In the genomic region with DNA sequence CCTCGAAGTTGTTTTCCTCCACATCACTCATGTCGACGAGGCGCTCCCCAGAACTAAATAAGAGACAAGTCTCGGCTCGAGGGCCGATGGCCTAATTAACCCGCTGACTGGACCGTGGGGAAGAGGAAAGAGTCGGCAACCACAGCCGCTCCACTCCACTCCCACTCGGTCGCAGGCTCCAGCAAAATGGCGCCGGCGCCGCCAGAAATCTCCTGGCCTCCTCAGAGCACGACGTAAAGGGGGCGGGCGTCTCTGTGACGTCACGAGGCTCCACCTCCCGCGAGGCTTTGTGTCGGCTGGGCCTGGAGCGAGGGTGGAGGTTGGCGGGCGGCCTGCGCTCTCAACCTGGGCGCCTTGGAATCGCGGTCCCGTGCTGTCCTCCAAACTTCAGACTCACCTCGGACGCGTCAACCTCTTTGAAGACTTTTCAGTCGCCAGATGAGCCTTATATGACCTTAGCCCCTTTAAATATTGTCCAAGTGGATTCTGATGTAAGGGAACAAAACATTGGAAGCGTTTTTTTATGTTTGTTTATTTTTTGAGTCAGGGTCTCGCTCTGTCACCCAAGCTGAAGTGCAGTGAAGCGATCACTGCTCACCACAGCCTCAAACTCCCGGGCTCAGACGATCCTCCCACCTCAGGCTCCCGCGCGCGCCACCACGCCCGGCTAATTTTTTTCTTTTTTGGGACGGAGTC, we compare ENCODE assay signal across 1 cellular context.
TF ChIP-seq lines count a peak whose summit lies in the region.

A gene (minus strand): TSS at position 188 of the 696 bp plus-strand sequence. CDS start 157 bp downstream, at position 31.

TF ChIP-seq in K562, 482 proteins besides CTCF, POLR2A, EP300 and RAD21 (continued from another document and continues in another):
- TF ChIP-seq NR2C1 (IDR thresholded peaks at IDR 0.05): no peak
- no peak for TF ChIP-seq NR2C1 (tag; IDR thresholded peaks at IDR 0.05)
- TF ChIP-seq, protein P1, sequence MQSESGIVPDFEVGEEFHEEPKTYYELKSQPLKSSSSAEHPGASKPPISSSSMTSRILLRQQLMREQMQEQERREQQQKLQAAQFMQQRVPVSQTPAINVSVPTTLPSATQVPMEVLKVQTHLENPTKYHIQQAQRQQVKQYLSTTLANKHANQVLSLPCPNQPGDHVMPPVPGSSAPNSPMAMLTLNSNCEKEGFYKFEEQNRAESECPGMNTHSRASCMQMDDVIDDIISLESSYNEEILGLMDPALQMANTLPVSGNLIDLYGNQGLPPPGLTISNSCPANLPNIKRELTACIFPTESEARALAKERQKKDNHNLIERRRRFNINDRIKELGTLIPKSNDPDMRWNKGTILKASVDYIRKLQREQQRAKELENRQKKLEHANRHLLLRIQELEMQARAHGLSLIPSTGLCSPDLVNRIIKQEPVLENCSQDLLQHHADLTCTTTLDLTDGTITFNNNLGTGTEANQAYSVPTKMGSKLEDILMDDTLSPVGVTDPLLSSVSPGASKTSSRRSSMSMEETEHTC (IDR thresholded peaks at IDR 0.05): no peak
- TF ChIP-seq PHB (CRISPR knock-in tag; IDR thresholded peaks at IDR 0.05): no peak
- TF ChIP-seq PHTF2 (CRISPR knock-in tag; IDR thresholded peaks at IDR 0.05): no peak
- no peak for TF ChIP-seq ETS2 (tag; IDR thresholded peaks at IDR 0.05; ENCODE audit: borderline replicate concordance, poor library complexity, severe bottlenecking)
- no peak for TF ChIP-seq PPARD (CRISPR knock-in tag; IDR thresholded peaks at IDR 0.05)
- TF ChIP-seq, protein P2, sequence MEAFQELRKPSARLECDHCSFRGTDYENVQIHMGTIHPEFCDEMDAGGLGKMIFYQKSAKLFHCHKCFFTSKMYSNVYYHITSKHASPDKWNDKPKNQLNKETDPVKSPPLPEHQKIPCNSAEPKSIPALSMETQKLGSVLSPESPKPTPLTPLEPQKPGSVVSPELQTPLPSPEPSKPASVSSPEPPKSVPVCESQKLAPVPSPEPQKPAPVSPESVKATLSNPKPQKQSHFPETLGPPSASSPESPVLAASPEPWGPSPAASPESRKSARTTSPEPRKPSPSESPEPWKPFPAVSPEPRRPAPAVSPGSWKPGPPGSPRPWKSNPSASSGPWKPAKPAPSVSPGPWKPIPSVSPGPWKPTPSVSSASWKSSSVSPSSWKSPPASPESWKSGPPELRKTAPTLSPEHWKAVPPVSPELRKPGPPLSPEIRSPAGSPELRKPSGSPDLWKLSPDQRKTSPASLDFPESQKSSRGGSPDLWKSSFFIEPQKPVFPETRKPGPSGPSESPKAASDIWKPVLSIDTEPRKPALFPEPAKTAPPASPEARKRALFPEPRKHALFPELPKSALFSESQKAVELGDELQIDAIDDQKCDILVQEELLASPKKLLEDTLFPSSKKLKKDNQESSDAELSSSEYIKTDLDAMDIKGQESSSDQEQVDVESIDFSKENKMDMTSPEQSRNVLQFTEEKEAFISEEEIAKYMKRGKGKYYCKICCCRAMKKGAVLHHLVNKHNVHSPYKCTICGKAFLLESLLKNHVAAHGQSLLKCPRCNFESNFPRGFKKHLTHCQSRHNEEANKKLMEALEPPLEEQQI (IDR thresholded peaks at IDR 0.05): no peak
- TF ChIP-seq ESRRB (CRISPR knock-in tag; IDR thresholded peaks at IDR 0.05; ENCODE audit: borderline replicate concordance): no peak
- peak; percentile 72; the same call in 1 of the 2 replicates for TF ChIP-seq ZNF212 (CRISPR knock-in tag; IDR thresholded peaks at IDR 0.05)
- TF ChIP-seq HNRNPL (IDR thresholded peaks at IDR 0.05; ENCODE audit: low read depth, low read length): no peak
- peak; percentile 95 for TF ChIP-seq TAF9B (IDR thresholded peaks at IDR 0.05; ENCODE audit: partially characterized antibody)
- TF ChIP-seq NUFIP1 (IDR thresholded peaks at IDR 0.05; ENCODE audit: partially characterized antibody): no peak
- peak; percentile 86; the same call in 1 of the 2 replicates for TF ChIP-seq POLR2AphosphoS2 (IDR thresholded peaks at IDR 0.05; ENCODE audit: low read length)
- TF ChIP-seq ZNF232 (CRISPR knock-in tag; IDR thresholded peaks at IDR 0.05): no peak
- TF ChIP-seq GABPB1 (CRISPR knock-in tag; IDR thresholded peaks at IDR 0.05): no peak; the same call in 1 of the 2 replicates
- TF ChIP-seq PTRF (tag; IDR thresholded peaks at IDR 0.05): no peak
- TF ChIP-seq MXI1 (IDR thresholded peaks at IDR 0.05; ENCODE audit: low read depth, low read length): no peak; the same call in 1 of the 2 replicates
- no peak for TF ChIP-seq HMG20B (CRISPR knock-in tag; IDR thresholded peaks at IDR 0.05)
- TF ChIP-seq PRPF4 (IDR thresholded peaks at IDR 0.05; ENCODE audit: insufficient read depth, low read depth, low read length, poor library complexity, severe bottlenecking): peak; percentile 70
- no peak for TF ChIP-seq PTTG1 (tag; IDR thresholded peaks at IDR 0.05; ENCODE audit: low read depth)
- TF ChIP-seq CXXC5 (CRISPR knock-in tag; IDR thresholded peaks at IDR 0.05): peak; percentile 66
- no peak for TF ChIP-seq ZNF561 (CRISPR knock-in tag; conservative IDR thresholded peaks at IDR 0.05)
- TF ChIP-seq, protein P3, sequence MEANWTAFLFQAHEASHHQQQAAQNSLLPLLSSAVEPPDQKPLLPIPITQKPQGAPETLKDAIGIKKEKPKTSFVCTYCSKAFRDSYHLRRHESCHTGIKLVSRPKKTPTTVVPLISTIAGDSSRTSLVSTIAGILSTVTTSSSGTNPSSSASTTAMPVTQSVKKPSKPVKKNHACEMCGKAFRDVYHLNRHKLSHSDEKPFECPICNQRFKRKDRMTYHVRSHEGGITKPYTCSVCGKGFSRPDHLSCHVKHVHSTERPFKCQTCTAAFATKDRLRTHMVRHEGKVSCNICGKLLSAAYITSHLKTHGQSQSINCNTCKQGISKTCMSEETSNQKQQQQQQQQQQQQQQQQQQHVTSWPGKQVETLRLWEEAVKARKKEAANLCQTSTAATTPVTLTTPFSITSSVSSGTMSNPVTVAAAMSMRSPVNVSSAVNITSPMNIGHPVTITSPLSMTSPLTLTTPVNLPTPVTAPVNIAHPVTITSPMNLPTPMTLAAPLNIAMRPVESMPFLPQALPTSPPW (CRISPR knock-in tag; IDR thresholded peaks at IDR 0.05): peak; percentile 39
- no peak for TF ChIP-seq DDX20 (tag; IDR thresholded peaks at IDR 0.05; ENCODE audit: low read depth)
- TF ChIP-seq ZNF431 (CRISPR knock-in tag; IDR thresholded peaks at IDR 0.05): peak; percentile 40; the same call in 1 of the 2 replicates
- TF ChIP-seq, protein P4, sequence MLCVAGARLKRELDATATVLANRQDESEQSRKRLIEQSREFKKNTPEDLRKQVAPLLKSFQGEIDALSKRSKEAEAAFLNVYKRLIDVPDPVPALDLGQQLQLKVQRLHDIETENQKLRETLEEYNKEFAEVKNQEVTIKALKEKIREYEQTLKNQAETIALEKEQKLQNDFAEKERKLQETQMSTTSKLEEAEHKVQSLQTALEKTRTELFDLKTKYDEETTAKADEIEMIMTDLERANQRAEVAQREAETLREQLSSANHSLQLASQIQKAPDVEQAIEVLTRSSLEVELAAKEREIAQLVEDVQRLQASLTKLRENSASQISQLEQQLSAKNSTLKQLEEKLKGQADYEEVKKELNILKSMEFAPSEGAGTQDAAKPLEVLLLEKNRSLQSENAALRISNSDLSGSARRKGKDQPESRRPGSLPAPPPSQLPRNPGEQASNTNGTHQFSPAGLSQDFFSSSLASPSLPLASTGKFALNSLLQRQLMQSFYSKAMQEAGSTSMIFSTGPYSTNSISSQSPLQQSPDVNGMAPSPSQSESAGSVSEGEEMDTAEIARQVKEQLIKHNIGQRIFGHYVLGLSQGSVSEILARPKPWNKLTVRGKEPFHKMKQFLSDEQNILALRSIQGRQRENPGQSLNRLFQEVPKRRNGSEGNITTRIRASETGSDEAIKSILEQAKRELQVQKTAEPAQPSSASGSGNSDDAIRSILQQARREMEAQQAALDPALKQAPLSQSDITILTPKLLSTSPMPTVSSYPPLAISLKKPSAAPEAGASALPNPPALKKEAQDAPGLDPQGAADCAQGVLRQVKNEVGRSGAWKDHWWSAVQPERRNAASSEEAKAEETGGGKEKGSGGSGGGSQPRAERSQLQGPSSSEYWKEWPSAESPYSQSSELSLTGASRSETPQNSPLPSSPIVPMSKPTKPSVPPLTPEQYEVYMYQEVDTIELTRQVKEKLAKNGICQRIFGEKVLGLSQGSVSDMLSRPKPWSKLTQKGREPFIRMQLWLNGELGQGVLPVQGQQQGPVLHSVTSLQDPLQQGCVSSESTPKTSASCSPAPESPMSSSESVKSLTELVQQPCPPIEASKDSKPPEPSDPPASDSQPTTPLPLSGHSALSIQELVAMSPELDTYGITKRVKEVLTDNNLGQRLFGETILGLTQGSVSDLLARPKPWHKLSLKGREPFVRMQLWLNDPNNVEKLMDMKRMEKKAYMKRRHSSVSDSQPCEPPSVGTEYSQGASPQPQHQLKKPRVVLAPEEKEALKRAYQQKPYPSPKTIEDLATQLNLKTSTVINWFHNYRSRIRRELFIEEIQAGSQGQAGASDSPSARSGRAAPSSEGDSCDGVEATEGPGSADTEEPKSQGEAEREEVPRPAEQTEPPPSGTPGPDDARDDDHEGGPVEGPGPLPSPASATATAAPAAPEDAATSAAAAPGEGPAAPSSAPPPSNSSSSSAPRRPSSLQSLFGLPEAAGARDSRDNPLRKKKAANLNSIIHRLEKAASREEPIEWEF (CRISPR knock-in tag; IDR thresholded peaks at IDR 0.05): no peak
- TF ChIP-seq, protein P5, sequence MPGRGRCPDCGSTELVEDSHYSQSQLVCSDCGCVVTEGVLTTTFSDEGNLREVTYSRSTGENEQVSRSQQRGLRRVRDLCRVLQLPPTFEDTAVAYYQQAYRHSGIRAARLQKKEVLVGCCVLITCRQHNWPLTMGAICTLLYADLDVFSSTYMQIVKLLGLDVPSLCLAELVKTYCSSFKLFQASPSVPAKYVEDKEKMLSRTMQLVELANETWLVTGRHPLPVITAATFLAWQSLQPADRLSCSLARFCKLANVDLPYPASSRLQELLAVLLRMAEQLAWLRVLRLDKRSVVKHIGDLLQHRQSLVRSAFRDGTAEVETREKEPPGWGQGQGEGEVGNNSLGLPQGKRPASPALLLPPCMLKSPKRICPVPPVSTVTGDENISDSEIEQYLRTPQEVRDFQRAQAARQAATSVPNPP (IDR thresholded peaks at IDR 0.05; ENCODE audit: borderline replicate concordance, insufficient read depth, insufficient read length): no peak
- TF ChIP-seq MAFF (IDR thresholded peaks at IDR 0.05; ENCODE audit: low read length): no peak
- no peak for TF ChIP-seq ZNF311 (CRISPR knock-in tag; IDR thresholded peaks at IDR 0.05)
- TF ChIP-seq ZNF282 (CRISPR knock-in tag; IDR thresholded peaks at IDR 0.05): no peak
- no peak for TF ChIP-seq MCM5 (IDR thresholded peaks at IDR 0.05; ENCODE audit: low read depth)
- TF ChIP-seq HMGN3 (IDR thresholded peaks at IDR 0.05; ENCODE audit: borderline replicate concordance, extremely low read depth, insufficient read length, low read depth, low read length): peak; percentile 71
- TF ChIP-seq ZKSCAN8 (CRISPR knock-in tag; IDR thresholded peaks at IDR 0.05): peak; percentile 60; the same call in 1 of the 2 replicates
- TF ChIP-seq, protein P6, sequence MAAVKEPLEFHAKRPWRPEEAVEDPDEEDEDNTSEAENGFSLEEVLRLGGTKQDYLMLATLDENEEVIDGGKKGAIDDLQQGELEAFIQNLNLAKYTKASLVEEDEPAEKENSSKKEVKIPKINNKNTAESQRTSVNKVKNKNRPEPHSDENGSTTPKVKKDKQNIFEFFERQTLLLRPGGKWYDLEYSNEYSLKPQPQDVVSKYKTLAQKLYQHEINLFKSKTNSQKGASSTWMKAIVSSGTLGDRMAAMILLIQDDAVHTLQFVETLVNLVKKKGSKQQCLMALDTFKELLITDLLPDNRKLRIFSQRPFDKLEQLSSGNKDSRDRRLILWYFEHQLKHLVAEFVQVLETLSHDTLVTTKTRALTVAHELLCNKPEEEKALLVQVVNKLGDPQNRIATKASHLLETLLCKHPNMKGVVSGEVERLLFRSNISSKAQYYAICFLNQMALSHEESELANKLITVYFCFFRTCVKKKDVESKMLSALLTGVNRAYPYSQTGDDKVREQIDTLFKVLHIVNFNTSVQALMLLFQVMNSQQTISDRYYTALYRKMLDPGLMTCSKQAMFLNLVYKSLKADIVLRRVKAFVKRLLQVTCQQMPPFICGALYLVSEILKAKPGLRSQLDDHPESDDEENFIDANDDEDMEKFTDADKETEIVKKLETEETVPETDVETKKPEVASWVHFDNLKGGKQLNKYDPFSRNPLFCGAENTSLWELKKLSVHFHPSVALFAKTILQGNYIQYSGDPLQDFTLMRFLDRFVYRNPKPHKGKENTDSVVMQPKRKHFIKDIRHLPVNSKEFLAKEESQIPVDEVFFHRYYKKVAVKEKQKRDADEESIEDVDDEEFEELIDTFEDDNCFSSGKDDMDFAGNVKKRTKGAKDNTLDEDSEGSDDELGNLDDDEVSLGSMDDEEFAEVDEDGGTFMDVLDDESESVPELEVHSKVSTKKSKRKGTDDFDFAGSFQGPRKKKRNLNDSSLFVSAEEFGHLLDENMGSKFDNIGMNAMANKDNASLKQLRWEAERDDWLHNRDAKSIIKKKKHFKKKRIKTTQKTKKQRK (IDR thresholded peaks at IDR 0.05; ENCODE audit: borderline replicate concordance, low read depth, low read length): no peak
- TF ChIP-seq, protein P7, sequence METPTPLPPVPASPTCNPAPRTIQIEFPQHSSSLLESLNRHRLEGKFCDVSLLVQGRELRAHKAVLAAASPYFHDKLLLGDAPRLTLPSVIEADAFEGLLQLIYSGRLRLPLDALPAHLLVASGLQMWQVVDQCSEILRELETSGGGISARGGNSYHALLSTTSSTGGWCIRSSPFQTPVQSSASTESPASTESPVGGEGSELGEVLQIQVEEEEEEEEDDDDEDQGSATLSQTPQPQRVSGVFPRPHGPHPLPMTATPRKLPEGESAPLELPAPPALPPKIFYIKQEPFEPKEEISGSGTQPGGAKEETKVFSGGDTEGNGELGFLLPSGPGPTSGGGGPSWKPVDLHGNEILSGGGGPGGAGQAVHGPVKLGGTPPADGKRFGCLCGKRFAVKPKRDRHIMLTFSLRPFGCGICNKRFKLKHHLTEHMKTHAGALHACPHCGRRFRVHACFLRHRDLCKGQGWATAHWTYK (CRISPR knock-in tag; IDR thresholded peaks at IDR 0.05): peak; percentile 32; the same call in 1 of the 2 replicates
- TF ChIP-seq OTX1 (CRISPR knock-in tag; IDR thresholded peaks at IDR 0.05): no peak
- TF ChIP-seq SLC30A9 (CRISPR knock-in tag; IDR thresholded peaks at IDR 0.05): no peak
- TF ChIP-seq U2AF2 (optimal IDR thresholded peaks at IDR 0.05; ENCODE audit: low read depth, low read length): no peak
- TF ChIP-seq, protein P8, sequence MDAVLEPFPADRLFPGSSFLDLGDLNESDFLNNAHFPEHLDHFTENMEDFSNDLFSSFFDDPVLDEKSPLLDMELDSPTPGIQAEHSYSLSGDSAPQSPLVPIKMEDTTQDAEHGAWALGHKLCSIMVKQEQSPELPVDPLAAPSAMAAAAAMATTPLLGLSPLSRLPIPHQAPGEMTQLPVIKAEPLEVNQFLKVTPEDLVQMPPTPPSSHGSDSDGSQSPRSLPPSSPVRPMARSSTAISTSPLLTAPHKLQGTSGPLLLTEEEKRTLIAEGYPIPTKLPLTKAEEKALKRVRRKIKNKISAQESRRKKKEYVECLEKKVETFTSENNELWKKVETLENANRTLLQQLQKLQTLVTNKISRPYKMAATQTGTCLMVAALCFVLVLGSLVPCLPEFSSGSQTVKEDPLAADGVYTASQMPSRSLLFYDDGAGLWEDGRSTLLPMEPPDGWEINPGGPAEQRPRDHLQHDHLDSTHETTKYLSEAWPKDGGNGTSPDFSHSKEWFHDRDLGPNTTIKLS (IDR thresholded peaks at IDR 0.05; ENCODE audit: borderline replicate concordance, low read depth): peak; percentile 83
- no peak for TF ChIP-seq MCM2 (IDR thresholded peaks at IDR 0.05; ENCODE audit: low read depth)
- no peak for TF ChIP-seq ZNF174 (CRISPR knock-in tag; IDR thresholded peaks at IDR 0.05)
- no peak for TF ChIP-seq HDAC2 (IDR thresholded peaks at IDR 0.05)
- no peak for TF ChIP-seq SMARCA4 (IDR thresholded peaks at IDR 0.05)
- no peak for TF ChIP-seq ZNF347 (CRISPR knock-in tag; IDR thresholded peaks at IDR 0.05; ENCODE audit: low read depth)
